ENCODE assay signal across 22 cellular contexts in genomic region chrX:39574178-39574577, GRCh38.
"Had no signal": no experiment of that assay in that cellular context is flagged by ENCODE, and none has a peak within 500 bp of the region (broad histone marks: within the 10 kb centered on the region; RNA-seq: fewer than 3 reads in every experiment).

No MANE protein-coding gene starts in this region.

- DNase-seq: activated CD4-positive, alpha-beta T cell treated with anti-CD3 and anti-CD28 coated beads for 1 hour; activated CD4-positive, alpha-beta T cell treated with anti-CD3 and anti-CD28 coated beads, Interleukin-2, amount 50 U/mL, for 1 hour; activated CD8-positive, alpha-beta memory T cell treated with anti-CD3 and anti-CD28 coated beads for 24 hours; activated CD8-positive, alpha-beta memory T cell treated with anti-CD3 and anti-CD28 coated beads, Interleukin-2, amount 50 U/mL, for 4 hours; activated naive CD4-positive, alpha-beta T cell treated with Interleukin-2 at 50 U/mL for 16 hours; activated naive CD8-positive, alpha-beta T cell treated with anti-CD3 and anti-CD28 coated beads for 36 hours; activated T-cell treated with anti-CD3 and anti-CD28 coated beads, Interleukin-2, amount 50 U/mL, for 4 hours; effector memory CD4-positive, alpha-beta T cell; foreskin keratinocyte; immature natural killer cell; left ventricle myocardium inferior; naive thymus-derived CD8-positive, alpha-beta T cell; retina; spleen; stimulated activated CD4-positive, alpha-beta T cell treated with anti-CD3 and anti-CD28 coated beads, Interleukin-4, amount 100 ng/mL, for 1 hour; stimulated activated naive CD4-positive, alpha-beta T cell; testis; uterus had no signal

- H3K27ac Mint-ChIP-seq: activated naive CD8-positive, alpha-beta T cell treated with anti-CD3 and anti-CD28 coated beads for 36 hours; immature natural killer cell; mesothelial cell of epicardium; naive thymus-derived CD8-positive, alpha-beta T cell; progenitor cell of endocrine pancreas had no signal

- H3K27me3 Mint-ChIP-seq: activated naive CD8-positive, alpha-beta T cell treated with anti-CD3 and anti-CD28 coated beads for 36 hours; naive thymus-derived CD8-positive, alpha-beta T cell had no signal

- H3K9me3 ChIP-seq: breast epithelium, left ventricle myocardium inferior, spleen, testis, uterus had no signal

- H3K4me3 ChIP-seq: breast epithelium, left ventricle myocardium inferior, spleen, testis, uterus had no signal

- H3K9me3 Mint-ChIP-seq: activated naive CD8-positive, alpha-beta T cell treated with anti-CD3 and anti-CD28 coated beads for 36 hours; activated T-cell treated with anti-CD3 and anti-CD28 coated beads, Interleukin-2, amount 50 U/mL, for 4 hours; central memory CD8-positive, alpha-beta T cell; immature natural killer cell; naive thymus-derived CD8-positive, alpha-beta T cell had no signal

- H3K27ac ChIP-seq: breast epithelium, foreskin keratinocyte, left ventricle myocardium inferior, spleen, testis, uterus had no signal

- H3K4me3 Mint-ChIP-seq: activated naive CD8-positive, alpha-beta T cell treated with anti-CD3 and anti-CD28 coated beads for 36 hours; activated T-cell treated with anti-CD3 and anti-CD28 coated beads, Interleukin-2, amount 50 U/mL, for 4 hours; central memory CD8-positive, alpha-beta T cell; immature natural killer cell; mesothelial cell of epicardium; naive thymus-derived CD8-positive, alpha-beta T cell had no signal

- H3K36me3 ChIP-seq: breast epithelium, left ventricle myocardium inferior, spleen, uterus had no signal

- H3K36me3 Mint-ChIP-seq: activated naive CD8-positive, alpha-beta T cell treated with anti-CD3 and anti-CD28 coated beads for 36 hours; immature natural killer cell; mesothelial cell of epicardium; naive thymus-derived CD8-positive, alpha-beta T cell had no signal

- H3K4me1 ChIP-seq: breast epithelium, foreskin keratinocyte, left ventricle myocardium inferior, testis, uterus had no signal
